Comparison of ENCODE assay signal across 8 cellular contexts in genomic region chr15:70762469-70763119, GRCh38. TPM values are rescaled to one million over a fixed set of nuclear protein-coding genes. Genes with fewer than 3 reads are reported as not detected.
DNase-seq lines count a peak whose midpoint lies in the region; ATAC-seq and TF ChIP-seq lines count a peak whose summit lies in the region.

No MANE protein-coding gene starts in this region.

- peak; percentile 15 for ATAC-seq in HG03159 (IDR thresholded peaks at IDR 0.05; ENCODE audit: unreplicated experiment)
- ATAC-seq in HG02623 (IDR thresholded peaks at IDR 0.05; ENCODE audit: unreplicated experiment): no peak

- no peak for DNase-seq in GM12865 (ENCODE audit: low read depth)
- DNase-seq in activated CD4-positive, alpha-beta T cell treated with anti-CD3 and anti-CD28 coated beads for 48 hours: peak; percentile 11
- DNase-seq in epithelial cell of esophagus (ENCODE audit: low read depth): peak; percentile 68
- peak; percentile 31 for DNase-seq in myocyte (ENCODE audit: low read depth)
- DNase-seq in GM20000 (ENCODE audit: low spot score): no peak
- DNase-seq in KG1 (lab: John Stamatoyannopoulos, UW): no peak

- H3K4me3 ChIP-seq in GM12865 (ENCODE audit: low read depth, low read length) (peak overlapping the region; percentile 73), epithelial cell of esophagus (ENCODE audit: low read length) (peak overlapping the region; percentile 88)

- TF ChIP-seq CTCF in GM12865 (IDR thresholded peaks at IDR 0.05; ENCODE audit: insufficient read depth, low read depth, low read length, missing control alignments): no peak
- no peak for TF ChIP-seq CTCF in epithelial cell of esophagus (IDR thresholded peaks at IDR 0.05; ENCODE audit: insufficient read depth, low read depth, low read length, missing control alignments)
- TF ChIP-seq CTCF in GM20000 (IDR thresholded peaks at IDR 0.05; ENCODE audit: extremely low read depth, missing control alignments): no peak

RNA-seq across cellular contexts. Expression of gene UACA, which starts 0.8 kb away (rescaled TPM):
- 31.5 and 45.4 TPM in 2 replicates for total RNA-seq in myocyte
- polyA plus RNA-seq in myocyte (2012): 61.8 TPM

Comparison
In these comparisons a context has a peak if more than half of its experiments do, and no peak if none do; other contexts are left out.
1. DNase-seq: peak in activated CD4-positive, alpha-beta T cell treated with anti-CD3 and anti-CD28 coated beads for 48 hours (single experiment), epithelial cell of esophagus (single experiment) and myocyte (single experiment); none in GM12865 (single experiment), GM20000 (single experiment) and KG1 (single experiment).